Comparison of ENCODE assay signal across 9 cellular contexts in the genomic region with DNA sequence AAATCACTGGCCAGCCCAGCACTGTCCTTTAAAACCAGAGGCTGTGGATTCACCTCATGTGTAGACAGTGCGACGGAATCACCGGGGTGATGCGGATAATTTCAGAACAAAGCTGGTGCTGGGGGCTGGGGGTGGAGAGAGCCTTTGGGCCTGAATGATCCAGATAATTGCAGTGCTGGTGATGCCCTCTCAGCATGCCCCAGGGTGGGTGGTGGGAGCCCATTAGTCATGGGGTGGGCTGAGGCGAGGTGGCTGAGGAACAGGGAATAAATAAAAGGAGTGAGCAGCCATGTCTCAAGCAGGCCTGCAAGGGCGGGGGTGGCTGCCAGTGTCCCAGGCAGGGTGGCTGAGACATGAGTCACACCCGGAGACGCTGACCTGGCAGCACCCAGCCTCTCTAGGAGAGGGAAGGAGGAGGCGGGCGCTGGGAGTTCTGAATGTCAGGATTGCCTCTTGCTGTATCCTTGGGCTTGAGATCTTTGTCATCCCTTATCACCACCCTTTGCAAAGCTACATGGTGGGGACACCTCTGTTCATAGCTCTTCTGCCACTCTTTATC.
DNase-seq lines count a peak whose midpoint lies in the region; ATAC-seq and TF ChIP-seq lines count a peak whose summit lies in the region.
"Had no signal": no experiment of that assay in that cellular context is flagged by ENCODE, and none has a peak within 500 bp of the region (broad histone marks: within the 10 kb centered on the region; RNA-seq: fewer than 3 reads in every experiment).

No MANE protein-coding gene starts in this region.

- no peaks in the 10 kb centered on the region for H3K9me3 Mint-ChIP-seq in activated CD4-positive, alpha-beta T cell treated with anti-CD3 and anti-CD28 coated beads, Interleukin-2, amount 10 ng/mL, durations not matched to agents 24 days and 14 days
- peaks cover 0 to 2% (median 0%) of the 10 kb centered on the region in 9 donors for H3K9me3 Mint-ChIP-seq in naive thymus-derived CD8-positive, alpha-beta T cell
- no peaks in the 10 kb centered on the region for H3K9me3 Mint-ChIP-seq in effector memory CD8-positive, alpha-beta T cell

- no peaks in the 10 kb centered on the region for H3K36me3 Mint-ChIP-seq in activated CD4-positive, alpha-beta T cell treated with anti-CD3 and anti-CD28 coated beads, Interleukin-2, amount 10 ng/mL, durations not matched to agents 24 days and 14 days (ENCODE audit: low read depth)
- no peaks in the 10 kb centered on the region for H3K36me3 Mint-ChIP-seq in naive thymus-derived CD8-positive, alpha-beta T cell
- H3K36me3 Mint-ChIP-seq in effector memory CD8-positive, alpha-beta T cell (ENCODE audit: insufficient read depth): no peaks in the 10 kb centered on the region

- no peaks in the 10 kb centered on the region for H3K36me3 ChIP-seq in colonic mucosa

- TF ChIP-seq CTCF in AG04449 (IDR thresholded peaks at IDR 0.05; ENCODE audit: insufficient read depth, low read length, missing control alignments) (no peak), colonic mucosa (IDR thresholded peaks at IDR 0.05) (no peak)

- no peak overlapping the region for H3K27ac ChIP-seq in colonic mucosa

- no peaks in the 10 kb centered on the region for H3K27me3 ChIP-seq in colonic mucosa

- intact Hi-C loops in colonic mucosa (cut with DNase I): no loop called here
- intact Hi-C loops in activated CD4-positive, alpha-beta T cell treated with anti-CD3 and anti-CD28 coated beads, Interleukin-2, amount 10 ng/mL, durations not matched to agents 24 days and 14 days (cut with micrococcal nuclease): no loop called here

- POLR2A ChIA-PET in AG04449 (lab: Yijun Ruan, JAX): no interaction called here
- POLR2A ChIA-PET in naive thymus-derived CD8-positive, alpha-beta T cell (lab: Charles Lee): no interaction called here

- H3K4me1 Mint-ChIP-seq in activated CD4-positive, alpha-beta T cell treated with anti-CD3 and anti-CD28 coated beads, Interleukin-2, amount 10 ng/mL, durations not matched to agents 24 days and 14 days: no peaks in the 10 kb centered on the region
- no peaks in the 10 kb centered on the region for H3K4me1 Mint-ChIP-seq in naive thymus-derived CD8-positive, alpha-beta T cell
- H3K4me1 Mint-ChIP-seq in effector memory CD8-positive, alpha-beta T cell (ENCODE audit: low read depth in 2 of 2): no peaks in the 10 kb centered on the region

- DNase-seq in AG04449 (ENCODE audit: low read depth, low spot score): peak; percentile 26
- DNase-seq in M059J (ENCODE audit: low read depth): peak; percentile 84
- DNase-seq in colonic mucosa: peak; percentile 46
- DNase-seq in myocyte (ENCODE audit: low read depth): peak; percentile 46
- DNase-seq in activated CD4-positive, alpha-beta T cell treated with anti-CD3 and anti-CD28 coated beads, Interleukin-2, amount 10 ng/mL, durations not matched to agents 24 days and 14 days: no peak
- no peak for DNase-seq in naive thymus-derived CD8-positive, alpha-beta T cell
- no peak for DNase-seq in effector memory CD8-positive, alpha-beta T cell

- no peak overlapping the region for H3K27ac Mint-ChIP-seq in activated CD4-positive, alpha-beta T cell treated with anti-CD3 and anti-CD28 coated beads, Interleukin-2, amount 10 ng/mL, durations not matched to agents 24 days and 14 days
- H3K27ac Mint-ChIP-seq in naive thymus-derived CD8-positive, alpha-beta T cell: no peak overlapping the region
- H3K27ac Mint-ChIP-seq in effector memory CD8-positive, alpha-beta T cell: no peak overlapping the region
- H3K27ac Mint-ChIP-seq: activated naive CD8-positive, alpha-beta T cell had no signal

- H3K4me3 ChIP-seq in AG04449 (ENCODE audit: low read depth, low read length) (no peak overlapping the region), colonic mucosa (no peak overlapping the region)

- H3K9me3 ChIP-seq in colonic mucosa: no peaks in the 10 kb centered on the region

- CTCF ChIA-PET in AG04449 (lab: Yijun Ruan, JAX): interaction anchor here (0.8 kb wide), 1 partner anchor 136 kb away, joined by 3 read pairs; no protein-coding TSS in a partner anchor

- H3K4me3 Mint-ChIP-seq in activated CD4-positive, alpha-beta T cell treated with anti-CD3 and anti-CD28 coated beads, Interleukin-2, amount 10 ng/mL, durations not matched to agents 24 days and 14 days: no peak overlapping the region
- no peak overlapping the region for H3K4me3 Mint-ChIP-seq in naive thymus-derived CD8-positive, alpha-beta T cell
- no peak overlapping the region for H3K4me3 Mint-ChIP-seq in effector memory CD8-positive, alpha-beta T cell
- H3K4me3 Mint-ChIP-seq: activated naive CD8-positive, alpha-beta T cell had no signal

- ATAC-seq in HG02678 (IDR thresholded peaks at IDR 0.05; ENCODE audit: unreplicated experiment): no peak
- ATAC-seq in naive thymus-derived CD8-positive, alpha-beta T cell: no peak
- no peak for ATAC-seq in effector memory CD8-positive, alpha-beta T cell (replicated peaks)

- no peaks in the 10 kb centered on the region for H3K4me1 ChIP-seq in colonic mucosa

- H3K27me3 Mint-ChIP-seq in activated CD4-positive, alpha-beta T cell treated with anti-CD3 and anti-CD28 coated beads, Interleukin-2, amount 10 ng/mL, durations not matched to agents 24 days and 14 days: peaks cover 1% of the 10 kb centered on the region
- H3K27me3 Mint-ChIP-seq in naive thymus-derived CD8-positive, alpha-beta T cell: peaks cover 0 to 7% (median 0%) of the 10 kb centered on the region in 5 donors
- peaks cover 11 to 66% of the 10 kb centered on the region in 2 donors for H3K27me3 Mint-ChIP-seq in effector memory CD8-positive, alpha-beta T cell

- no peak overlapping the region for H3K9ac ChIP-seq in colonic mucosa (ENCODE audit: low read depth in 2 of 2, low read length in 2 of 2)

Comparison
In these comparisons a context has a peak if more than half of its experiments do, and no peak if none do; other contexts are left out.
1. DNase-seq: peak in AG04449 (single experiment), M059J (single experiment), colonic mucosa (single experiment) and myocyte (single experiment); none in activated CD4-positive, alpha-beta T cell treated with anti-CD3 and anti-CD28 coated beads, Interleukin-2, amount 10 ng/mL, durations not matched to agents 24 days and 14 days (single experiment), naive thymus-derived CD8-positive, alpha-beta T cell (0 of 10) and effector memory CD8-positive, alpha-beta T cell (0 of 3).